In the genomic region with DNA sequence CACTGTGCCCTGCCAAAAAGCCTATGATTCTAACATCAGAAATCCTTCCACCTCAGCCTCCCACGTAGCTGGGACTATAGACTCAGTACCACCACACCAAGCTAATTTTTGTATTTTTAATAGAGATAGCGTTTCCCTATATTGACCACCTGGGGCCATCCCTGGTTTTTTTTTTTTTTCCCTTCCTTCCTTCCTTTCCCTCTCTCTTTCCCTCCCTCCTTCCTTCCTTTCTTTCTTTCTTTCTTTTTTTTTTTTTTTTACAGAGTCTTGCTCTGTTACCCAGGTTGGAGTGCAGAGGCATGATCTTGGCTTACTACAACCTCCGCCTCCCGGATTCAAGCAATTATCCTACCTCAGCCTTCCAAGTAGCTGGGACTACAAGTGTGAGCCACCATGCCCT, we compare ENCODE assay signal across 1 cellular context.
TF ChIP-seq lines count a peak whose summit lies in the region.

No MANE protein-coding gene starts in this region.

TF ChIP-seq in IMR-90, 13 proteins besides CTCF, POLR2A, EP300 and RAD21:
- TF ChIP-seq FOS (IDR thresholded peaks at IDR 0.05; ENCODE audit: low read depth, low read length), result no peak
- no peak for TF ChIP-seq RCOR1 (IDR thresholded peaks at IDR 0.05; ENCODE audit: insufficient replicate concordance, low read length)
TF ChIP-seq in IMR-90: peak in this region for 0.
